8 cellular contexts compared by ENCODE assay signal in the genomic region with DNA sequence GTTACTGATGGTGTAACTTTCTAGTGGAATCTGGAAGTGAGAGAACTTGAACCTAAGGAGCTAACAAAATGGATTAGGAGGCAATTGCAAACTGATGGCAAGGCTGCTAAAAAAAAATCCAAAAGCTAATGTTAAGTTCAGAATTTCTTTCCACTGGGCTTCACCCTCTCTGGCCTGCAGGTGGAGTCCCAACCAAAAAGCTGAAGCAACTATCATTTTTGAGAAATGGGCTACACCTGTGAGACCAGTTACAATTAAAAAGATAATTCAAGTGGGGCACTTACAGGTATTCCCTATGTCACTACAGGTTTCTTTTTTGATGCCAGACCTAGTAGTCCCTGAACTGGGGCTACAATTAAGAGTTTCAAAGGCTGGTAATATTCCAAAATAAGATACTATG.
DNase-seq lines count a peak whose midpoint lies in the region; ATAC-seq lines count a peak whose summit lies in the region.

No MANE protein-coding gene starts in this region.

- H3K4me1 Mint-ChIP-seq in natural killer cell treated with Interleukin-12 subunit alpha and Interleukin-12 subunit beta and Interleukin-15 and Interleukin-18, amount 100 ng/mL, for 72 hours (ENCODE audit: low read depth in 2 of 2) = no peaks in the 10 kb centered on the region

- H3K27me3 Mint-ChIP-seq in natural killer cell treated with Interleukin-12 subunit alpha and Interleukin-12 subunit beta and Interleukin-15 and Interleukin-18, amount 100 ng/mL, for 72 hours = no peaks in the 10 kb centered on the region

- DNase-seq in CD1c-positive myeloid dendritic cell (ENCODE audit: extremely low spot score) = peak; percentile 10
- peak; percentile 3 for DNase-seq in SK-N-DZ (ENCODE audit: low spot score)
- DNase-seq in inferior parietal cortex (ENCODE audit: extremely low spot score) = peak; percentile 19
- DNase-seq in DMS114 treated with DMSO at 0.1 percent for 48 hours (lab: John Stamatoyannopoulos, UW; ENCODE audit: unreplicated experiment) = no peak
- no peak for DNase-seq in natural killer cell treated with Interleukin-12 subunit alpha and Interleukin-12 subunit beta and Interleukin-15 and Interleukin-18, amount 100 ng/mL, for 72 hours (ENCODE audit: low spot score)

- H3K4me3 Mint-ChIP-seq in natural killer cell treated with Interleukin-12 subunit alpha and Interleukin-12 subunit beta and Interleukin-15 and Interleukin-18, amount 100 ng/mL, for 72 hours = no peak overlapping the region

- peak; percentile 43 for ATAC-seq in GM21360 (IDR thresholded peaks at IDR 0.05; ENCODE audit: unreplicated experiment)
- no peak for ATAC-seq in HG02759 (IDR thresholded peaks at IDR 0.05; ENCODE audit: unreplicated experiment)
- ATAC-seq in natural killer cell treated with Interleukin-12 subunit alpha and Interleukin-12 subunit beta and Interleukin-15 and Interleukin-18, amount 100 ng/mL, for 72 hours = no peak
- no peak for ATAC-seq in GM21619 (IDR thresholded peaks at IDR 0.05; ENCODE audit: unreplicated experiment)

- no peaks in the 10 kb centered on the region for H3K9me3 Mint-ChIP-seq in natural killer cell treated with Interleukin-12 subunit alpha and Interleukin-12 subunit beta and Interleukin-15 and Interleukin-18, amount 100 ng/mL, for 72 hours

- no peaks in the 10 kb centered on the region for H3K36me3 Mint-ChIP-seq in natural killer cell treated with Interleukin-12 subunit alpha and Interleukin-12 subunit beta and Interleukin-15 and Interleukin-18, amount 100 ng/mL, for 72 hours

- no peak overlapping the region for H3K27ac Mint-ChIP-seq in natural killer cell treated with Interleukin-12 subunit alpha and Interleukin-12 subunit beta and Interleukin-15 and Interleukin-18, amount 100 ng/mL, for 72 hours

Comparison
In these comparisons a context has a peak if more than half of its experiments do, and no peak if none do; other contexts are left out.
1. DNase-seq: peak in CD1c-positive myeloid dendritic cell (single experiment), SK-N-DZ (single experiment) and inferior parietal cortex (single experiment); none in DMS114 treated with DMSO at 0.1 percent for 48 hours (single experiment) and natural killer cell treated with Interleukin-12 subunit alpha and Interleukin-12 subunit beta and Interleukin-15 and Interleukin-18, amount 100 ng/mL, for 72 hours (single experiment).